ENCODE assay signal across 8 cellular contexts in the genomic region with DNA sequence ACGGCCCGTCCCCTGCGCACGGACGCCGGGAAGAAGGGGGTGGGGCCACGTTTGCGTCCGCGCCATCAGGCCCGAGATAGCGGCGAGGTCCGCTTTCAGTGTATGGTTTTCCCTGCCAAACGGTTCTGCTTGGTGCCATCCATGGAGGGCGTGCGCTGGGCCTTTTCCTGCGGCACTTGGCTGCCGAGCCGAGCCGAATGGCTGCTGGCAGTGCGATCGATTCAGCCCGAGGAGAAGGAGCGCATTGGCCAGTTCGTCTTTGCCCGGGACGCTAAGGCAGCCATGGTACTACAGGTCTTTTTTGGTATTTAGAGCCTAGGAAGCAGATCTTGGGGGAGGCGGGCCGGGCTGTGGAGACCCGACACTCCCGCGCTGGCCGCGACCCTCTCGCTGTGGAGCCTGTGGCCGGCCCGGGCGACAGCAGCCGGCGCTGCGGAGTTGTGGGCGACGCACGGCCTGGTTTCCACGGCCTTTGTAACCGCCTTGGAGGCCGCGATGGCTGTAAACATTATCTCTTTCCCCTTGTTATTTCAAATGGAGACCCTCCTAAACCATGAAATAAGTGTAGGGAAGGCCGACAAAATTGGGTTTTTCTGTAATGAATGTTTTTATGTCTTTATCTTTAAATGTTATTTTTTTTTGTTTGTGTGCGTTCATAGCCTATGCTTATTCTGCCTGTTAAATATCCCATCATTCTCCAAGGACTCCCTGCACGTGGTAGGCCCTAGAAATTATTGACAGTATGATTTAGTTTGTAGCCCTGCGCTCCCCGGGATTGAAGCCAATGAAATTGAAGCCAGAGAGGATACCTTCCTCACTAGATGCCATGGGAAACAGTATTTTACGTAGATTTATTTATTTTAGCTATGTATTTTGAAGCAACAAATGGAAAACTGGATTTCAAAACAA. TPM values are rescaled to one million over a fixed set of nuclear protein-coding genes. Genes with fewer than 3 reads are reported as not detected.
DNase-seq lines count a peak whose midpoint lies in the region; ATAC-seq and TF ChIP-seq lines count a peak whose summit lies in the region.

A gene with protein sequence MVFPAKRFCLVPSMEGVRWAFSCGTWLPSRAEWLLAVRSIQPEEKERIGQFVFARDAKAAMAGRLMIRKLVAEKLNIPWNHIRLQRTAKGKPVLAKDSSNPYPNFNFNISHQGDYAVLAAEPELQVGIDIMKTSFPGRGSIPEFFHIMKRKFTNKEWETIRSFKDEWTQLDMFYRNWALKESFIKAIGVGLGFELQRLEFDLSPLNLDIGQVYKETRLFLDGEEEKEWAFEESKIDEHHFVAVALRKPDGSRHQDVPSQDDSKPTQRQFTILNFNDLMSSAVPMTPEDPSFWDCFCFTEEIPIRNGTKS (plus strand): TSS at position 54 of the 909 bp plus-strand sequence. CDS start 49 bp downstream, at position 103.

- peak within 1 kb of the TSS; percentile 95 for H3K4me3 Mint-ChIP-seq in activated CD8-positive, alpha-beta T cell treated with anti-CD3 and anti-CD28 coated beads, Interleukin-2, amount 10 ng/mL, durations not matched to agents 7 days and 5 days

- CTCF ChIA-PET in activated CD8-positive, alpha-beta T cell treated with anti-CD3 and anti-CD28 coated beads, Interleukin-2, amount 10 ng/mL, durations not matched to agents 7 days and 5 days (lab: Charles Lee) = interaction anchor here (0.6 to 3.2 kb wide), 9 partner anchors 8 to 60 kb away, joined by 3 to 18 read pairs (median 7); no protein-coding TSS in a partner anchor

- in situ Hi-C loops in GM13977 (cut with MboI; ENCODE audit: low pct_unique_long_range_greater_than_20kb, low sequenced_read_pairs, unreplicated experiment) = no loop called here

- H3K4me1 Mint-ChIP-seq in activated CD8-positive, alpha-beta T cell treated with anti-CD3 and anti-CD28 coated beads, Interleukin-2, amount 10 ng/mL, durations not matched to agents 7 days and 5 days (ENCODE audit: low read depth) = peaks cover 40% of the 10 kb centered on the region

- H3K36me3 Mint-ChIP-seq in activated CD8-positive, alpha-beta T cell treated with anti-CD3 and anti-CD28 coated beads, Interleukin-2, amount 10 ng/mL, durations not matched to agents 7 days and 5 days (ENCODE audit: low read depth) = peaks cover 29% of the 10 kb centered on the region

- POLR2A ChIA-PET in activated CD8-positive, alpha-beta T cell treated with anti-CD3 and anti-CD28 coated beads, Interleukin-2, amount 10 ng/mL, durations not matched to agents 7 days and 5 days (lab: Charles Lee) = interaction anchor here (0.7 to 1.0 kb wide), 4 partner anchors 13 to 58 kb away, joined by 3 to 6 read pairs (median 4); no protein-coding TSS in a partner anchor

- H3K27ac Mint-ChIP-seq in activated CD8-positive, alpha-beta T cell treated with anti-CD3 and anti-CD28 coated beads, Interleukin-2, amount 10 ng/mL, durations not matched to agents 7 days and 5 days = peak within 1 kb of the TSS; percentile 97

- DNase-seq in Ammon's horn (ENCODE audit: low spot score) (peak; percentile 30), GM13977 (ENCODE audit: low spot score) (no peak), NCI-H146 (lab: John Stamatoyannopoulos, UW) (peak; percentile 76), glomerular visceral epithelial cell (ENCODE audit: extremely low spot score) (peak; percentile 31), occipital lobe (lab: John Stamatoyannopoulos, UW) (no peak), GM20000 (ENCODE audit: low spot score) (no peak)
- DNase-seq in activated CD8-positive, alpha-beta T cell treated with anti-CD3 and anti-CD28 coated beads, Interleukin-2, amount 10 ng/mL, durations not matched to agents 7 days and 5 days = no peak

- peak; percentile 18 for TF ChIP-seq CTCF in GM13977 (IDR thresholded peaks at IDR 0.05; ENCODE audit: extremely low read depth, insufficient read depth, missing control alignments)
- no peak for TF ChIP-seq CTCF in GM20000 (IDR thresholded peaks at IDR 0.05; ENCODE audit: extremely low read depth, missing control alignments)

- ATAC-seq in HG02763 (IDR thresholded peaks at IDR 0.05; ENCODE audit: unreplicated experiment) = peak; percentile 15
- ATAC-seq in activated CD8-positive, alpha-beta T cell treated with anti-CD3 and anti-CD28 coated beads, Interleukin-2, amount 10 ng/mL, durations not matched to agents 7 days and 5 days = no peak

- H3K27me3 Mint-ChIP-seq in activated CD8-positive, alpha-beta T cell treated with anti-CD3 and anti-CD28 coated beads, Interleukin-2, amount 10 ng/mL, durations not matched to agents 7 days and 5 days (ENCODE audit: low read depth) = no peaks in the 10 kb centered on the region

- no peaks in the 10 kb centered on the region for H3K9me3 Mint-ChIP-seq in activated CD8-positive, alpha-beta T cell treated with anti-CD3 and anti-CD28 coated beads, Interleukin-2, amount 10 ng/mL, durations not matched to agents 7 days and 5 days (ENCODE audit: insufficient read depth)

RNA-seq across cellular contexts. Expression of the gene that starts here (rescaled TPM):
- 10 to 100 TPM; 30.9 to 31.2 TPM for total RNA-seq in activated CD8-positive, alpha-beta T cell treated with anti-CD3 and anti-CD28 coated beads, Interleukin-2, amount 10 ng/mL, durations not matched to agents 7 days and 5 days
- 284 TPM for total RNA-seq in occipital lobe

Comparison
In these comparisons a context has a peak if more than half of its experiments do, and no peak if none do; other contexts are left out.
1. DNase-seq: peak in Ammon's horn (single experiment), NCI-H146 (single experiment) and glomerular visceral epithelial cell (single experiment); none in GM13977 (single experiment), activated CD8-positive, alpha-beta T cell treated with anti-CD3 and anti-CD28 coated beads, Interleukin-2, amount 10 ng/mL, durations not matched to agents 7 days and 5 days (single experiment), occipital lobe (single experiment) and GM20000 (single experiment).